10 cellular contexts compared by ENCODE assay signal in genomic region chr1:22450421-22451021, GRCh38. TPM values are rescaled to one million over a fixed set of nuclear protein-coding genes. Genes with fewer than 3 reads are reported as not detected.
A peak's percentile ranks its signal among the peaks of the same experiment; 100 is the strongest.
DNase-seq lines count a peak whose midpoint lies in the region; ATAC-seq and TF ChIP-seq lines count a peak whose summit lies in the region.
"Had no signal": no experiment of that assay in that cellular context is flagged by ENCODE, and none has a peak within 500 bp of the region (broad histone marks: within the 10 kb centered on the region; RNA-seq: fewer than 3 reads in every experiment).

No MANE protein-coding gene starts in this region.

- ATAC-seq in stimulated activated naive CD8-positive, alpha-beta T cell treated with anti-CD3 and anti-CD28 coated beads, Interleukin-15, Interleukin-2, amounts not matched to agents 100 U/mL and 50 U/mL, for 24 hours = no peak
- ATAC-seq in HG02973 (IDR thresholded peaks at IDR 0.05; ENCODE audit: unreplicated experiment) = no peak

- peaks cover 5% of the 10 kb centered on the region for H3K27me3 Mint-ChIP-seq in stimulated activated naive CD8-positive, alpha-beta T cell treated with anti-CD3 and anti-CD28 coated beads, Interleukin-15, Interleukin-2, amounts not matched to agents 100 ng/mL and 50 ng/mL, for 24 hours

- TF ChIP-seq POLR2A in esophagus squamous epithelium (IDR thresholded peaks at IDR 0.05) = no peak
- TF ChIP-seq POLR2A in tibial nerve (IDR thresholded peaks at IDR 0.05) = no peak

- intact Hi-C loops in esophagus squamous epithelium (cut with DNase I) = no loop called here

- no peak overlapping the region for H3K4me3 ChIP-seq in SK-N-MC
- H3K4me3 ChIP-seq in esophagus squamous epithelium = no peak overlapping the region
- no peak overlapping the region for H3K4me3 ChIP-seq in MM.1S (ENCODE audit: low read length)
- H3K4me3 ChIP-seq in tibial nerve = no peak overlapping the region

- peaks cover 28% of the 10 kb centered on the region for H3K4me1 Mint-ChIP-seq in stimulated activated naive CD8-positive, alpha-beta T cell treated with anti-CD3 and anti-CD28 coated beads, Interleukin-15, Interleukin-2, amounts not matched to agents 100 ng/mL and 50 ng/mL, for 24 hours (ENCODE audit: low read depth)

- H3K9me2 ChIP-seq in MM.1S (replicated peaks; ENCODE audit: insufficient read depth, low read length) = no peaks in the 10 kb centered on the region

- H3K27ac ChIP-seq in SK-N-MC = peak overlapping the region; percentile 81; the same call in 1 of the 2 replicates
- peak overlapping the region; percentile 88 for H3K27ac ChIP-seq in layer of hippocampus (ENCODE audit: low read depth, low read length)
- H3K27ac ChIP-seq in esophagus squamous epithelium = no peak overlapping the region
- H3K27ac ChIP-seq in MM.1S (ENCODE audit: low read length) = no peak overlapping the region
- peak overlapping the region in 1 of 4 donors; percentile 86 for H3K27ac ChIP-seq in tibial nerve

- 65 to 71% methylated on average over 11 of the region's 11 CpGs for WGBS in esophagus squamous epithelium, 2 donors
- WGBS in tibial nerve, 2 donors = 68 to 71% methylated on average over 11 of the region's 11 CpGs

- no peak for TF ChIP-seq EP300 in tibial nerve (IDR thresholded peaks at IDR 0.05)

- H3K9me3 ChIP-seq in SK-N-MC (ENCODE audit: low read depth, low read length) = no peaks in the 10 kb centered on the region
- no peaks in the 10 kb centered on the region for H3K9me3 ChIP-seq in esophagus squamous epithelium
- H3K9me3 ChIP-seq in MM.1S (replicated peaks; ENCODE audit: insufficient read depth, low read length) = no peaks in the 10 kb centered on the region
- H3K9me3 ChIP-seq in tibial nerve = no peaks in the 10 kb centered on the region

- TF ChIP-seq CTCF in esophagus squamous epithelium (IDR thresholded peaks at IDR 0.05) (no peak), MM.1S (IDR thresholded peaks at IDR 0.05; ENCODE audit: low read length) (no peak), tibial nerve (IDR thresholded peaks at IDR 0.05) (no peak)

- no peak overlapping the region for H3K9ac ChIP-seq in SK-N-MC (ENCODE audit: insufficient read length)
- H3K9ac ChIP-seq in MM.1S (ENCODE audit: low read length) = no peak overlapping the region

- H3K36me3 ChIP-seq in SK-N-MC (ENCODE audit: insufficient read depth, low read length) = no peaks in the 10 kb centered on the region
- H3K36me3 ChIP-seq in esophagus squamous epithelium = no peaks in the 10 kb centered on the region
- H3K36me3 ChIP-seq in MM.1S (replicated peaks; ENCODE audit: insufficient read depth, low read length) = no peaks in the 10 kb centered on the region
- no peaks in the 10 kb centered on the region for H3K36me3 ChIP-seq in tibial nerve

- peaks cover 36% of the 10 kb centered on the region for H3K79me2 ChIP-seq in MM.1S (ENCODE audit: low read length)

- H3K4me1 ChIP-seq in esophagus squamous epithelium (peaks cover 0 to 39% (median 10%) of the 10 kb centered on the region in 3 donors), MM.1S (ENCODE audit: low read length) (peaks cover 9% of the 10 kb centered on the region; the same call in 1 of the 2 replicates), tibial nerve (peaks cover 0 to 30% (median 7%) of the 10 kb centered on the region in 4 donors)

- peaks cover 5% of the 10 kb centered on the region for H3K36me3 Mint-ChIP-seq in stimulated activated naive CD8-positive, alpha-beta T cell treated with anti-CD3 and anti-CD28 coated beads, Interleukin-15, Interleukin-2, amounts not matched to agents 100 ng/mL and 50 ng/mL, for 24 hours (ENCODE audit: low read depth)

- H2AFZ ChIP-seq in MM.1S (ENCODE audit: low read length) = no peak overlapping the region

- no peaks in the 10 kb centered on the region for H3K9me3 Mint-ChIP-seq in stimulated activated naive CD8-positive, alpha-beta T cell treated with anti-CD3 and anti-CD28 coated beads, Interleukin-15, Interleukin-2, amounts not matched to agents 100 ng/mL and 50 ng/mL, for 24 hours

- no peaks in the 10 kb centered on the region for H4K20me1 ChIP-seq in MM.1S (ENCODE audit: insufficient read depth, low read length)

- no peaks in the 10 kb centered on the region for H3K27me3 ChIP-seq in layer of hippocampus (ENCODE audit: control insufficient read depth, insufficient read depth, low read length)
- no peaks in the 10 kb centered on the region for H3K27me3 ChIP-seq in esophagus squamous epithelium
- peaks cover 5% of the 10 kb centered on the region; the same call in 1 of the 2 replicates for H3K27me3 ChIP-seq in MM.1S (replicated peaks; ENCODE audit: insufficient read depth, low read length)
- H3K27me3 ChIP-seq in tibial nerve = no peaks in the 10 kb centered on the region

- H3F3A ChIP-seq in MM.1S (ENCODE audit: insufficient read depth, low read length) = peaks cover 8% of the 10 kb centered on the region

- peak overlapping the region; percentile 90 for H3K4me3 Mint-ChIP-seq in stimulated activated naive CD8-positive, alpha-beta T cell treated with anti-CD3 and anti-CD28 coated beads, Interleukin-15, Interleukin-2, amounts not matched to agents 100 ng/mL and 50 ng/mL, for 24 hours

- no peak for DNase-seq in stimulated activated naive CD8-positive, alpha-beta T cell treated with anti-CD3 and anti-CD28 coated beads, Interleukin-15, Interleukin-2, amounts not matched to agents 100 U/mL and 50 U/mL, for 24 hours
- DNase-seq in SK-N-MC (ENCODE audit: low read depth, low spot score) (no peak), esophagus squamous epithelium (lab: John Stamatoyannopoulos, UW) (no peak), MM.1S (no peak), tibial nerve (ENCODE audit: low spot score in 2 of 2) (no peak)
- DNase-seq: activated CD8-positive, alpha-beta memory T cell treated with anti-CD3 and anti-CD28 coated beads, Interleukin-2, amount 50 U/mL, for 48 hours; stimulated activated CD8-positive, alpha-beta memory T cell treated with anti-CD3 and anti-CD28 coated beads, Interleukin-4, amount 100 ng/mL, for 48 hours had no signal

- peak overlapping the region; percentile 21 for H3K27ac Mint-ChIP-seq in stimulated activated naive CD8-positive, alpha-beta T cell treated with anti-CD3 and anti-CD28 coated beads, Interleukin-15, Interleukin-2, amounts not matched to agents 100 ng/mL and 50 ng/mL, for 24 hours

- no peak overlapping the region for H3K4me2 ChIP-seq in MM.1S (ENCODE audit: low read depth, low read length)

RNA-seq across cellular contexts. Expression of gene ZBTB40, which starts 1.1 kb away (rescaled TPM):
- 10 to 100 TPM in 1 of 4 donors, 1 to 10 TPM in 3; 5.9 to 14.3 (median 8.8) TPM for total RNA-seq in esophagus squamous epithelium
- total RNA-seq in tibial nerve = 10 to 100 TPM; 17.8 to 21.2 (median 18.2) TPM

Comparison
In these comparisons a context has a peak if more than half of its experiments do, and no peak if none do; other contexts are left out.
1. H3K27ac ChIP-seq: peak in SK-N-MC (single experiment) and layer of hippocampus (single experiment); none in esophagus squamous epithelium (0 of 4) and MM.1S (single experiment).